In genomic region chr6:88167625-88167937, GRCh38 we compare ENCODE assay signal across 10 cellular contexts. TPM values are rescaled to one million over a fixed set of nuclear protein-coding genes. Genes with fewer than 3 reads are reported as not detected.
DNase-seq lines count a peak whose midpoint lies in the region; ATAC-seq and TF ChIP-seq lines count a peak whose summit lies in the region.
"Had no signal": no experiment of that assay in that cellular context is flagged by ENCODE, and none has a peak within 500 bp of the region (broad histone marks: within the 10 kb centered on the region; RNA-seq: fewer than 3 reads in every experiment).

No MANE protein-coding gene starts in this region.

- H3K36me3 ChIP-seq in stomach = no peaks in the 10 kb centered on the region

- WGBS in stomach, 5 donors = 7 to 22% (median 11%) methylated on average over 10 to 17 of the region's 17 CpGs

- ATAC-seq in activated CD8-positive, alpha-beta T cell treated with anti-CD3 and anti-CD28 coated beads for 36 hours = no peak
- ATAC-seq in GM18502 (IDR thresholded peaks at IDR 0.05; ENCODE audit: poor library complexity, unreplicated experiment) (no peak), GM19467 (IDR thresholded peaks at IDR 0.05; ENCODE audit: unreplicated experiment) (no peak)

- CTCF ChIA-PET in activated CD8-positive, alpha-beta T cell treated with anti-CD3 and anti-CD28 coated beads for 36 hours (lab: Charles Lee) = no interaction called here

- H3K4me1 Mint-ChIP-seq in activated CD4-positive, alpha-beta T cell treated with anti-CD3 and anti-CD28 coated beads, Interleukin-2, amount 10 ng/mL, durations not matched to agents 24 days and 14 days = peaks cover 9% of the 10 kb centered on the region
- peaks cover 12% of the 10 kb centered on the region for H3K4me1 Mint-ChIP-seq in activated CD8-positive, alpha-beta T cell treated with anti-CD3 and anti-CD28 coated beads for 36 hours (ENCODE audit: low read depth)

- H3K4me1 ChIP-seq in stomach = peaks cover 21 to 26% (median 24%) of the 10 kb centered on the region in 4 donors

- peak overlapping the region; percentile 70 for H3K4me3 ChIP-seq in iPS-18c (ENCODE audit: insufficient read depth, low read depth, low read length)
- peak overlapping the region; percentile 55 to 70 (median 56) for H3K4me3 ChIP-seq in stomach

- peaks cover 5% of the 10 kb centered on the region for H3K9me3 Mint-ChIP-seq in activated CD4-positive, alpha-beta T cell treated with anti-CD3 and anti-CD28 coated beads, Interleukin-2, amount 10 ng/mL, durations not matched to agents 24 days and 14 days
- no peaks in the 10 kb centered on the region for H3K9me3 Mint-ChIP-seq in activated CD8-positive, alpha-beta T cell treated with anti-CD3 and anti-CD28 coated beads for 36 hours

- peak overlapping the region; percentile 55 for H3K4me3 Mint-ChIP-seq in activated CD4-positive, alpha-beta T cell treated with anti-CD3 and anti-CD28 coated beads, Interleukin-2, amount 10 ng/mL, durations not matched to agents 24 days and 14 days
- H3K4me3 Mint-ChIP-seq in activated CD8-positive, alpha-beta T cell treated with anti-CD3 and anti-CD28 coated beads for 36 hours = peak overlapping the region; percentile 11

- intact Hi-C loops in activated CD4-positive, alpha-beta T cell treated with anti-CD3 and anti-CD28 coated beads, Interleukin-2, amount 10 ng/mL, durations not matched to agents 24 days and 14 days (cut with micrococcal nuclease) = loop anchor here (10.0 kb wide), 1 partner anchor 617 kb away; no protein-coding TSS in a partner anchor
- intact Hi-C loops in activated CD8-positive, alpha-beta T cell treated with anti-CD3 and anti-CD28 coated beads for 36 hours (cut with micrococcal nuclease) = no loop called here
- intact Hi-C loops in stomach (cut with DNase I; ENCODE audit: low total_unique reads) = no loop called here

- no peak for TF ChIP-seq CTCF in activated CD8-positive, alpha-beta T cell treated with anti-CD3 and anti-CD28 coated beads for 36 hours (IDR thresholded peaks at IDR 0.05)
- TF ChIP-seq CTCF in stomach (IDR thresholded peaks at IDR 0.05) = no peak

- TF ChIP-seq POLR2A in stomach (IDR thresholded peaks at IDR 0.05) = no peak

- POLR2A ChIA-PET in activated CD8-positive, alpha-beta T cell treated with anti-CD3 and anti-CD28 coated beads for 36 hours (lab: Charles Lee) = no interaction called here

- H3K36me3 Mint-ChIP-seq in activated CD4-positive, alpha-beta T cell treated with anti-CD3 and anti-CD28 coated beads, Interleukin-2, amount 10 ng/mL, durations not matched to agents 24 days and 14 days (ENCODE audit: low read depth) = peaks cover 2% of the 10 kb centered on the region
- no peaks in the 10 kb centered on the region for H3K36me3 Mint-ChIP-seq in activated CD8-positive, alpha-beta T cell treated with anti-CD3 and anti-CD28 coated beads for 36 hours (ENCODE audit: low read depth)

- no peak for DNase-seq in activated CD4-positive, alpha-beta T cell treated with anti-CD3 and anti-CD28 coated beads, Interleukin-2, amount 10 ng/mL, durations not matched to agents 24 days and 14 days
- DNase-seq in activated CD4-positive, alpha-beta T cell treated with anti-CD3 and anti-CD28 coated beads for 4 hours = no peak
- DNase-seq in activated CD8-positive, alpha-beta T cell treated with anti-CD3 and anti-CD28 coated beads for 36 hours = no peak
- DNase-seq in stomach (no peak), cerebellar cortex (ENCODE audit: low spot score) (no peak)
- DNase-seq: ACHN had no signal

- peak overlapping the region; percentile 13 for H3K27ac Mint-ChIP-seq in activated CD4-positive, alpha-beta T cell treated with anti-CD3 and anti-CD28 coated beads, Interleukin-2, amount 10 ng/mL, durations not matched to agents 24 days and 14 days
- H3K27ac Mint-ChIP-seq in activated CD8-positive, alpha-beta T cell treated with anti-CD3 and anti-CD28 coated beads for 36 hours = no peak overlapping the region

- peaks cover 68% of the 10 kb centered on the region for H3K27me3 Mint-ChIP-seq in activated CD4-positive, alpha-beta T cell treated with anti-CD3 and anti-CD28 coated beads, Interleukin-2, amount 10 ng/mL, durations not matched to agents 24 days and 14 days
- peaks cover 55% of the 10 kb centered on the region for H3K27me3 Mint-ChIP-seq in activated CD8-positive, alpha-beta T cell treated with anti-CD3 and anti-CD28 coated beads for 36 hours

- H3K27me3 ChIP-seq in stomach = peaks cover 0 to 79% (median 54%) of the 10 kb centered on the region in 3 donors

- H3K27ac ChIP-seq in stomach = no peak overlapping the region

- H3K9me3 ChIP-seq in iPS-18c (ENCODE audit: control insufficient read depth, insufficient read depth, low read length) = no peaks in the 10 kb centered on the region
- no peaks in the 10 kb centered on the region for H3K9me3 ChIP-seq in stomach

- TF ChIP-seq EP300 in stomach (IDR thresholded peaks at IDR 0.05) = no peak

RNA-seq across cellular contexts. Expression of gene CNR1, which starts 1.4 kb away (rescaled TPM):
- not detected in 2 replicates for total RNA-seq in activated CD4-positive, alpha-beta T cell treated with anti-CD3 and anti-CD28 coated beads, Interleukin-2, amount 10 ng/mL, durations not matched to agents 24 days and 14 days
- total RNA-seq in activated CD8-positive, alpha-beta T cell treated with anti-CD3 and anti-CD28 coated beads for 36 hours = not detected
- total RNA-seq in stomach = 10 to 100 TPM in 2 of 5 donors, 1 to 10 TPM in 3; 4.0 to 15.2 (median 4.8) TPM
- polyA plus RNA-seq in stomach = under 1 TPM; 0.31 to 0.98 (median 0.46) TPM
- total RNA-seq: T-helper 1 cell treated with Interleukin-12 subunit alpha and Interleukin-12 subunit beta and Interleukin-4 antibody, amounts not matched to agents 30 ng/mL and 1 ng/mL, for 36 hours had no signal
